ENCODE assay signal across 1 cellular context in genomic region chr18:59402432-59403090, GRCh38.
A peak's percentile ranks its signal among the peaks of the same experiment; 100 is the strongest.
TF ChIP-seq lines count a peak whose summit lies in the region.

No MANE protein-coding gene starts in this region.

TF ChIP-seq in HEK293, 187 proteins besides CTCF, POLR2A, EP300 and RAD21 (continued from another document):
- TF ChIP-seq ZNF518A (tag by site-specific recombination; conservative IDR thresholded peaks at IDR 0.05; ENCODE audit: low read depth) (no peak), OVOL3 (tag by site-specific recombination; IDR thresholded peaks at IDR 0.05) (no peak), ZNF514 (tag by site-specific recombination; IDR thresholded peaks at IDR 0.05) (no peak), ZNF324 (tag by site-specific recombination; IDR thresholded peaks at IDR 0.05) (no peak), ZBTB11 (tag by site-specific recombination; conservative IDR thresholded peaks at IDR 0.05; ENCODE audit: low read depth) (no peak), HOXA7 (CRISPR knock-in tag; IDR thresholded peaks at IDR 0.05; ENCODE audit: borderline replicate concordance) (no peak), ZNF24 (tag by site-specific recombination; IDR thresholded peaks at IDR 0.05) (no peak), GLIS1 (tag by site-specific recombination; IDR thresholded peaks at IDR 0.05) (peak; percentile 41; the same call in 1 of the 2 replicates), ZNF664 (tag by site-specific recombination; IDR thresholded peaks at IDR 0.05) (no peak), PBX3 (CRISPR knock-in tag; IDR thresholded peaks at IDR 0.05) (no peak), ZNF677 (tag by site-specific recombination; IDR thresholded peaks at IDR 0.05) (no peak), ZNF19 (tag by site-specific recombination; IDR thresholded peaks at IDR 0.05; ENCODE audit: low read depth) (no peak), ZNF558 (tag by site-specific recombination; IDR thresholded peaks at IDR 0.05) (0 out of 2 replicates have a peak, but pooled peaks have one; percentile 22), ZNF560 (tag by site-specific recombination; IDR thresholded peaks at IDR 0.05; ENCODE audit: borderline replicate concordance) (no peak), BCL11B (tag by site-specific recombination; IDR thresholded peaks at IDR 0.05; ENCODE audit: low read depth) (no peak; the same call in 1 of the 2 replicates), ZNF394 (tag by site-specific recombination; IDR thresholded peaks at IDR 0.05; ENCODE audit: borderline replicate concordance) (peak; percentile 43; the same call in 1 of the 2 replicates), ZNF610 (tag by site-specific recombination; IDR thresholded peaks at IDR 0.05; ENCODE audit: borderline replicate concordance) (no peak), ZNF221 (tag by site-specific recombination; IDR thresholded peaks at IDR 0.05; ENCODE audit: borderline replicate concordance) (no peak), ZNF114 (tag by site-specific recombination; IDR thresholded peaks at IDR 0.05) (no peak), ZNF660 (tag by site-specific recombination; IDR thresholded peaks at IDR 0.05) (peak; percentile 88; the same call in 1 of the 2 replicates), ZNF654 (tag by site-specific recombination; IDR thresholded peaks at IDR 0.05; ENCODE audit: low read depth) (peak; percentile 95), ZNF561 (tag by site-specific recombination; IDR thresholded peaks at IDR 0.05; ENCODE audit: borderline replicate concordance) (no peak), KLF9 (tag by site-specific recombination; IDR thresholded peaks at IDR 0.05; ENCODE audit: low read depth) (no peak), ZNF768 (tag by site-specific recombination; IDR thresholded peaks at IDR 0.05) (no peak), ZNF555 (tag by site-specific recombination; conservative IDR thresholded peaks at IDR 0.05) (no peak), ZNF488 (tag by site-specific recombination; IDR thresholded peaks at IDR 0.05) (no peak), ZNF416 (tag by site-specific recombination; IDR thresholded peaks at IDR 0.05) (no peak), ZNF571 (tag by site-specific recombination; IDR thresholded peaks at IDR 0.05) (no peak), ZNF639 (tag by site-specific recombination; IDR thresholded peaks at IDR 0.05) (no peak), ZNF362 (tag by site-specific recombination; IDR thresholded peaks at IDR 0.05) (no peak), ZNF596 (tag by site-specific recombination; IDR thresholded peaks at IDR 0.05) (no peak), ZNF600 (tag by site-specific recombination; IDR thresholded peaks at IDR 0.05) (peak; percentile 74)
